ENCODE assay signal across 1 cellular context in the genomic region with DNA sequence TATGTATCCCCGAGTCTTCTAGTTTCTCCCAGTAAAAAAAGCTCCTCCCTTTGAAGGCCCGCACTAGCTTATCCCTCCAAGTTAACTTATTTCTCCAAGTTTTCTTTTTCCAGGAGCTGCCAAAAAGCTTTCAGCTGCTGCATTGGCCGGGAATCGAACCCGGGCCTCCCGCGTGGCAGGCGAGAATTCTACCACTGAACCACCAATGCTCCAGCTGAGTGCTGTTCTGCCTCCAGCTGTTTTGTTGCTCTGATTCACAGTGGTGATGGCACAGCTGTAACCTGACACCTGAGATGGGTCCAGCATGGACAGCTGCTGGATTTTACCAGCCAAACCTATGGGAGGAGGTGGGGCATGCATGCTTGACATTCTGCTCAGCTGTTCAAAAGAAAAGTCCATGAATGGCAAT.
TF ChIP-seq lines count a peak whose summit lies in the region.

No MANE protein-coding gene starts in this region.

TF ChIP-seq in HepG2, 621 proteins besides CTCF, POLR2A, EP300 and RAD21 (continued from another document and continues in another):
- TF ChIP-seq, protein P1, sequence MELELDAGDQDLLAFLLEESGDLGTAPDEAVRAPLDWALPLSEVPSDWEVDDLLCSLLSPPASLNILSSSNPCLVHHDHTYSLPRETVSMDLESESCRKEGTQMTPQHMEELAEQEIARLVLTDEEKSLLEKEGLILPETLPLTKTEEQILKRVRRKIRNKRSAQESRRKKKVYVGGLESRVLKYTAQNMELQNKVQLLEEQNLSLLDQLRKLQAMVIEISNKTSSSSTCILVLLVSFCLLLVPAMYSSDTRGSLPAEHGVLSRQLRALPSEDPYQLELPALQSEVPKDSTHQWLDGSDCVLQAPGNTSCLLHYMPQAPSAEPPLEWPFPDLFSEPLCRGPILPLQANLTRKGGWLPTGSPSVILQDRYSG (CRISPR knock-in tag; IDR thresholded peaks at IDR 0.05) = no peak
- TF ChIP-seq ZNF138 (CRISPR knock-in tag; IDR thresholded peaks at IDR 0.05; ENCODE audit: low read depth) (no peak), FOXA3 (CRISPR knock-in tag; IDR thresholded peaks at IDR 0.05) (no peak), TEF (CRISPR knock-in tag; IDR thresholded peaks at IDR 0.05) (no peak), REPIN1 (CRISPR knock-in tag; IDR thresholded peaks at IDR 0.05; ENCODE audit: borderline replicate concordance, low read depth) (no peak; the same call in 1 of the 2 replicates), ZNF567 (CRISPR knock-in tag; IDR thresholded peaks at IDR 0.05; ENCODE audit: borderline replicate concordance) (no peak), GZF1 (CRISPR knock-in tag; IDR thresholded peaks at IDR 0.05) (no peak), HDAC2 (CRISPR knock-in tag; IDR thresholded peaks at IDR 0.05) (peak; percentile 36; the same call in 1 of the 2 replicates), SMYD3 (CRISPR knock-in tag; IDR thresholded peaks at IDR 0.05) (no peak), FOXC1 (CRISPR knock-in tag; IDR thresholded peaks at IDR 0.05; ENCODE audit: borderline replicate concordance) (no peak), HIVEP1 (CRISPR knock-in tag; IDR thresholded peaks at IDR 0.05) (no peak), ASH2L (IDR thresholded peaks at IDR 0.05; ENCODE audit: insufficient read length, low read depth, low read length) (no peak), ZNF543 (CRISPR knock-in tag; IDR thresholded peaks at IDR 0.05) (no peak), NFKBIZ (CRISPR knock-in tag; IDR thresholded peaks at IDR 0.05) (no peak), ZNF232 (CRISPR knock-in tag; IDR thresholded peaks at IDR 0.05; ENCODE audit: borderline replicate concordance) (no peak), ZNF619 (CRISPR knock-in tag; IDR thresholded peaks at IDR 0.05) (no peak), MAZ (IDR thresholded peaks at IDR 0.05; ENCODE audit: borderline replicate concordance, low read depth, low read length) (no peak), MAZ (CRISPR knock-in tag; IDR thresholded peaks at IDR 0.05; ENCODE audit: low read depth) (no peak), HHEX (CRISPR knock-in tag; IDR thresholded peaks at IDR 0.05) (no peak), IRF9 (CRISPR knock-in tag; IDR thresholded peaks at IDR 0.05; ENCODE audit: borderline replicate concordance) (no peak), ZNF235 (CRISPR knock-in tag; IDR thresholded peaks at IDR 0.05; ENCODE audit: borderline replicate concordance) (no peak), CCDC6 (CRISPR knock-in tag; IDR thresholded peaks at IDR 0.05) (no peak), HMGA1 (CRISPR knock-in tag; conservative IDR thresholded peaks at IDR 0.05) (no peak), ZBTB7A (CRISPR knock-in tag; IDR thresholded peaks at IDR 0.05) (no peak), DPF2 (CRISPR knock-in tag; IDR thresholded peaks at IDR 0.05; ENCODE audit: borderline replicate concordance, low read depth) (peak; percentile 28; the same call in 1 of the 2 replicates), ZNF850 (CRISPR knock-in tag; conservative IDR thresholded peaks at IDR 0.05) (no peak), ZNF616 (CRISPR knock-in tag; IDR thresholded peaks at IDR 0.05; ENCODE audit: low read depth) (no peak), PCBP2 (optimal IDR thresholded peaks at IDR 0.05; ENCODE audit: low read depth, low read length, poor library complexity, severe bottlenecking) (no peak), ZNF570 (CRISPR knock-in tag; IDR thresholded peaks at IDR 0.05; ENCODE audit: borderline replicate concordance) (no peak), ZNF639 (CRISPR knock-in tag; conservative IDR thresholded peaks at IDR 0.05) (no peak), ARNTL (CRISPR knock-in tag; IDR thresholded peaks at IDR 0.05) (no peak), HMG20A (CRISPR knock-in tag; IDR thresholded peaks at IDR 0.05; ENCODE audit: borderline replicate concordance) (no peak), ZNF503 (CRISPR knock-in tag; IDR thresholded peaks at IDR 0.05) (no peak), CEBPG (CRISPR knock-in tag; IDR thresholded peaks at IDR 0.05) (peak; percentile 45), ZNF225 (CRISPR knock-in tag; IDR thresholded peaks at IDR 0.05) (no peak), ATF1 (CRISPR knock-in tag; IDR thresholded peaks at IDR 0.05) (no peak), ZC3H4 (CRISPR knock-in tag; IDR thresholded peaks at IDR 0.05; ENCODE audit: borderline replicate concordance) (no peak), RBFOX2 (IDR thresholded peaks at IDR 0.05; ENCODE audit: low read depth, low read length) (no peak), AHR (CRISPR knock-in tag; IDR thresholded peaks at IDR 0.05) (no peak), MEIS2 (CRISPR knock-in tag; IDR thresholded peaks at IDR 0.05) (no peak), ZNF761 (CRISPR knock-in tag; conservative IDR thresholded peaks at IDR 0.05) (no peak), RELA (CRISPR knock-in tag; IDR thresholded peaks at IDR 0.05) (no peak), SP5 (CRISPR knock-in tag; IDR thresholded peaks at IDR 0.05; ENCODE audit: borderline replicate concordance, low read depth) (no peak), CENPT (CRISPR knock-in tag; IDR thresholded peaks at IDR 0.05; ENCODE audit: low read depth) (no peak), ARHGAP35 (CRISPR knock-in tag; IDR thresholded peaks at IDR 0.05; ENCODE audit: borderline replicate concordance) (no peak), ZNF17 (CRISPR knock-in tag; IDR thresholded peaks at IDR 0.05) (no peak), SMAD3 (CRISPR knock-in tag; IDR thresholded peaks at IDR 0.05) (peak; percentile 58; the same call in 1 of the 2 replicates), SOX6 (IDR thresholded peaks at IDR 0.05) (no peak), SOX6 (CRISPR knock-in tag; IDR thresholded peaks at IDR 0.05) (peak; percentile 70)
- TF ChIP-seq, protein P2, sequence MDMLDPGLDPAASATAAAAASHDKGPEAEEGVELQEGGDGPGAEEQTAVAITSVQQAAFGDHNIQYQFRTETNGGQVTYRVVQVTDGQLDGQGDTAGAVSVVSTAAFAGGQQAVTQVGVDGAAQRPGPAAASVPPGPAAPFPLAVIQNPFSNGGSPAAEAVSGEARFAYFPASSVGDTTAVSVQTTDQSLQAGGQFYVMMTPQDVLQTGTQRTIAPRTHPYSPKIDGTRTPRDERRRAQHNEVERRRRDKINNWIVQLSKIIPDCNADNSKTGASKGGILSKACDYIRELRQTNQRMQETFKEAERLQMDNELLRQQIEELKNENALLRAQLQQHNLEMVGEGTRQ (IDR thresholded peaks at IDR 0.05; ENCODE audit: low read depth, low read length) = no peak
- TF ChIP-seq, protein P2 (CRISPR knock-in tag; IDR thresholded peaks at IDR 0.05; ENCODE audit: borderline replicate concordance) = no peak
- TF ChIP-seq, protein P3, sequence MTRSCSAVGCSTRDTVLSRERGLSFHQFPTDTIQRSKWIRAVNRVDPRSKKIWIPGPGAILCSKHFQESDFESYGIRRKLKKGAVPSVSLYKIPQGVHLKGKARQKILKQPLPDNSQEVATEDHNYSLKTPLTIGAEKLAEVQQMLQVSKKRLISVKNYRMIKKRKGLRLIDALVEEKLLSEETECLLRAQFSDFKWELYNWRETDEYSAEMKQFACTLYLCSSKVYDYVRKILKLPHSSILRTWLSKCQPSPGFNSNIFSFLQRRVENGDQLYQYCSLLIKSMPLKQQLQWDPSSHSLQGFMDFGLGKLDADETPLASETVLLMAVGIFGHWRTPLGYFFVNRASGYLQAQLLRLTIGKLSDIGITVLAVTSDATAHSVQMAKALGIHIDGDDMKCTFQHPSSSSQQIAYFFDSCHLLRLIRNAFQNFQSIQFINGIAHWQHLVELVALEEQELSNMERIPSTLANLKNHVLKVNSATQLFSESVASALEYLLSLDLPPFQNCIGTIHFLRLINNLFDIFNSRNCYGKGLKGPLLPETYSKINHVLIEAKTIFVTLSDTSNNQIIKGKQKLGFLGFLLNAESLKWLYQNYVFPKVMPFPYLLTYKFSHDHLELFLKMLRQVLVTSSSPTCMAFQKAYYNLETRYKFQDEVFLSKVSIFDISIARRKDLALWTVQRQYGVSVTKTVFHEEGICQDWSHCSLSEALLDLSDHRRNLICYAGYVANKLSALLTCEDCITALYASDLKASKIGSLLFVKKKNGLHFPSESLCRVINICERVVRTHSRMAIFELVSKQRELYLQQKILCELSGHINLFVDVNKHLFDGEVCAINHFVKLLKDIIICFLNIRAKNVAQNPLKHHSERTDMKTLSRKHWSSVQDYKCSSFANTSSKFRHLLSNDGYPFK (CRISPR knock-in tag; IDR thresholded peaks at IDR 0.05; ENCODE audit: borderline replicate concordance) = no peak
- TF ChIP-seq, protein P4, sequence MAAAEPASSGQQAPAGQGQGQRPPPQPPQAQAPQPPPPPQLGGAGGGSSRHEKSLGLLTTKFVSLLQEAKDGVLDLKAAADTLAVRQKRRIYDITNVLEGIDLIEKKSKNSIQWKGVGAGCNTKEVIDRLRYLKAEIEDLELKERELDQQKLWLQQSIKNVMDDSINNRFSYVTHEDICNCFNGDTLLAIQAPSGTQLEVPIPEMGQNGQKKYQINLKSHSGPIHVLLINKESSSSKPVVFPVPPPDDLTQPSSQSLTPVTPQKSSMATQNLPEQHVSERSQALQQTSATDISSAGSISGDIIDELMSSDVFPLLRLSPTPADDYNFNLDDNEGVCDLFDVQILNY (CRISPR knock-in tag; conservative IDR thresholded peaks at IDR 0.05) = no peak
- TF ChIP-seq, protein P5, sequence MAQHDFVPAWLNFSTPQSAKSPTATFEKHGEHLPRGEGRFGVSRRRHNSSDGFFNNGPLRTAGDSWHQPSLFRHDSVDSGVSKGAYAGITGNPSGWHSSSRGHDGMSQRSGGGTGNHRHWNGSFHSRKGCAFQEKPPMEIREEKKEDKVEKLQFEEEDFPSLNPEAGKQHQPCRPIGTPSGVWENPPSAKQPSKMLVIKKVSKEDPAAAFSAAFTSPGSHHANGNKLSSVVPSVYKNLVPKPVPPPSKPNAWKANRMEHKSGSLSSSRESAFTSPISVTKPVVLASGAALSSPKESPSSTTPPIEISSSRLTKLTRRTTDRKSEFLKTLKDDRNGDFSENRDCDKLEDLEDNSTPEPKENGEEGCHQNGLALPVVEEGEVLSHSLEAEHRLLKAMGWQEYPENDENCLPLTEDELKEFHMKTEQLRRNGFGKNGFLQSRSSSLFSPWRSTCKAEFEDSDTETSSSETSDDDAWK (CRISPR knock-in tag; IDR thresholded peaks at IDR 0.05) = no peak
- TF ChIP-seq, protein P6, sequence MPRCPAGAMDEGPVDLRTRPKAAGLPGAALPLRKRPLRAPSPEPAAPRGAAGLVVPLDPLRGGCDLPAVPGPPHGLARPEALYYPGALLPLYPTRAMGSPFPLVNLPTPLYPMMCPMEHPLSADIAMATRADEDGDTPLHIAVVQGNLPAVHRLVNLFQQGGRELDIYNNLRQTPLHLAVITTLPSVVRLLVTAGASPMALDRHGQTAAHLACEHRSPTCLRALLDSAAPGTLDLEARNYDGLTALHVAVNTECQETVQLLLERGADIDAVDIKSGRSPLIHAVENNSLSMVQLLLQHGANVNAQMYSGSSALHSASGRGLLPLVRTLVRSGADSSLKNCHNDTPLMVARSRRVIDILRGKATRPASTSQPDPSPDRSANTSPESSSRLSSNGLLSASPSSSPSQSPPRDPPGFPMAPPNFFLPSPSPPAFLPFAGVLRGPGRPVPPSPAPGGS (CRISPR knock-in tag; IDR thresholded peaks at IDR 0.05) = no peak
